13 cellular contexts compared by ENCODE assay signal in genomic region chr5:100584069-100584468, GRCh38. TPM values are rescaled to one million over a fixed set of nuclear protein-coding genes. Genes with fewer than 3 reads are reported as not detected.
A peak's percentile ranks its signal among the peaks of the same experiment; 100 is the strongest.
DNase-seq lines count a peak whose midpoint lies in the region; ATAC-seq and TF ChIP-seq lines count a peak whose summit lies in the region.
"Had no signal": no experiment of that assay in that cellular context is flagged by ENCODE, and none has a peak within 500 bp of the region (broad histone marks: within the 10 kb centered on the region; RNA-seq: fewer than 3 reads in every experiment).

No MANE protein-coding gene starts in this region.

- in situ Hi-C loops in brain microvascular endothelial cell (cut with HindIII; ENCODE audit: low pct_ligation_motif_present, low sequenced_read_pairs) = no loop called here

- H2BK120ac ChIP-seq in mesendoderm (ENCODE audit: low read depth, low read length) = no peak overlapping the region

- no peak overlapping the region for H4K5ac ChIP-seq in mesendoderm (ENCODE audit: low read length)

- H3K27ac ChIP-seq in BLaER1 treated with 17β-estradiol and CSF1 and Interleukin-3, amounts not matched to agents 10 nM and 100 nM = no peak overlapping the region
- no peak overlapping the region for H3K27ac ChIP-seq in brain microvascular endothelial cell
- no peak overlapping the region for H3K27ac ChIP-seq in mesendoderm (ENCODE audit: low read depth, low read length)
- H3K27ac ChIP-seq: A549, neural progenitor cell, thyroid gland had no signal

- H2AK5ac ChIP-seq in mesendoderm (ENCODE audit: low read length) = no peak overlapping the region

- TF ChIP-seq CTCF in brain microvascular endothelial cell (IDR thresholded peaks at IDR 0.05; ENCODE audit: low read depth, low read length, missing control alignments) = no peak

- DNase-seq in NCI-H1417 (lab: John Stamatoyannopoulos, UW) = no peak
- DNase-seq in brain microvascular endothelial cell = no peak
- no peak for DNase-seq in mesendoderm
- DNase-seq in NCI-H345 (lab: John Stamatoyannopoulos, UW) = no peak
- DNase-seq: kidney; stimulated activated CD4-positive, alpha-beta T cell treated with anti-CD3 and anti-CD28 coated beads, Interleukin-4, amount 100 ng/mL, for 24 hours; thyroid gland had no signal

- H3K36me3 ChIP-seq in BLaER1 treated with 17β-estradiol and CSF1 and Interleukin-3, amounts not matched to agents 10 nM and 100 nM = peaks cover 0 to 30% (median 4%) of the 10 kb centered on the region in 11 experiments; a peak in 7 of 22 replicates
- H3K36me3 ChIP-seq in brain microvascular endothelial cell (replicated peaks) = no peaks in the 10 kb centered on the region
- no peaks in the 10 kb centered on the region for H3K36me3 ChIP-seq in mesendoderm (ENCODE audit: control insufficient read depth, insufficient read depth, low read length)
- H3K36me3 ChIP-seq: neural progenitor cell, thyroid gland had no signal

- no peaks in the 10 kb centered on the region for H3K79me2 ChIP-seq in mesendoderm (ENCODE audit: control insufficient read depth, insufficient read depth, low read length)

- peaks cover 0 to 12% (median 3%) of the 10 kb centered on the region in 10 experiments; a peak in 6 of 20 replicates for H3K4me1 ChIP-seq in BLaER1 treated with 17β-estradiol and CSF1 and Interleukin-3, amounts not matched to agents 10 nM and 100 nM
- no peaks in the 10 kb centered on the region for H3K4me1 ChIP-seq in mesendoderm (ENCODE audit: control insufficient read depth, low read depth, low read length)
- H3K4me1 ChIP-seq: A549, neural progenitor cell had no signal

- H3K27me3 ChIP-seq in BLaER1 treated with 17β-estradiol and CSF1 and Interleukin-3, amounts not matched to agents 10 nM and 100 nM = no peaks in the 10 kb centered on the region
- H3K27me3 ChIP-seq in brain microvascular endothelial cell (replicated peaks) = no peaks in the 10 kb centered on the region
- no peaks in the 10 kb centered on the region for H3K27me3 ChIP-seq in mesendoderm (ENCODE audit: insufficient read depth, low read length, poor library complexity)
- H3K27me3 ChIP-seq: neural progenitor cell, thyroid gland had no signal

- H2BK15ac ChIP-seq in mesendoderm (replicated peaks; ENCODE audit: low read depth) = no peak overlapping the region

- no CpG with 5 or more reads among the region's 1 CpG for WGBS in mesendoderm (ENCODE audit: extremely low coverage, insufficient coverage, low lambda C conversion rate)

- H3K4me2 ChIP-seq in BLaER1 treated with 17β-estradiol and CSF1 and Interleukin-3, amounts not matched to agents 10 nM and 100 nM = peak overlapping the region in 6 of 11 experiments; percentile 6 to 41 (median 10); a peak in 8 of 22 replicates
- H3K4me2 ChIP-seq in mesendoderm (ENCODE audit: low read length) = no peak overlapping the region
- H3K4me2 ChIP-seq: A549, neural progenitor cell had no signal

- no peak overlapping the region for H3K4ac ChIP-seq in mesendoderm (ENCODE audit: low read depth, low read length)

- H3K56ac ChIP-seq in mesendoderm (ENCODE audit: low read length) = no peak overlapping the region

- H3K18ac ChIP-seq in mesendoderm (ENCODE audit: low read length) = no peak overlapping the region

- no peak overlapping the region for H4K8ac ChIP-seq in mesendoderm (ENCODE audit: low read depth, low read length)

- H3K23ac ChIP-seq in mesendoderm (ENCODE audit: low read length) = no peak overlapping the region

- no peaks in the 10 kb centered on the region for H3K9me3 ChIP-seq in BLaER1 treated with 17β-estradiol and CSF1 and Interleukin-3, amounts not matched to agents 10 nM and 100 nM (replicated peaks in 1 of 11)
- H3K9me3 ChIP-seq: A549, thyroid gland had no signal

- H3K79me1 ChIP-seq in mesendoderm (ENCODE audit: low read length) = no peaks in the 10 kb centered on the region

- ATAC-seq in GM19043 (IDR thresholded peaks at IDR 0.05; ENCODE audit: low read depth, unreplicated experiment) = peak; percentile 98
- peak; percentile 98 for ATAC-seq in HG02610 (IDR thresholded peaks at IDR 0.05; ENCODE audit: unreplicated experiment)
- ATAC-seq in HG03378 (IDR thresholded peaks at IDR 0.05; ENCODE audit: unreplicated experiment) = peak; percentile 89
- ATAC-seq: A549 had no signal

- H2BK5ac ChIP-seq in mesendoderm (ENCODE audit: low read length) = no peak overlapping the region

- H3K4me3 ChIP-seq in BLaER1 treated with 17β-estradiol and CSF1 and Interleukin-3, amounts not matched to agents 10 nM and 100 nM = no peak overlapping the region
- no peak overlapping the region for H3K4me3 ChIP-seq in brain microvascular endothelial cell (ENCODE audit: low read depth, low read length)
- H3K4me3 ChIP-seq in mesendoderm (ENCODE audit: low read length) = no peak overlapping the region
- H3K4me3 ChIP-seq: A549, neural progenitor cell, thyroid gland had no signal

- H3K9ac ChIP-seq in BLaER1 treated with 17β-estradiol and CSF1 and Interleukin-3, amounts not matched to agents 10 nM and 100 nM = no peak overlapping the region
- H3K9ac ChIP-seq in mesendoderm (ENCODE audit: low read length) = no peak overlapping the region
- H3K9ac ChIP-seq: neural progenitor cell had no signal

- no peaks in the 10 kb centered on the region for H4K20me1 ChIP-seq in BLaER1 treated with 17β-estradiol and CSF1 and Interleukin-3, amounts not matched to agents 10 nM and 100 nM

RNA-seq across cellular contexts. Expression of gene FAM174A, which starts 48.9 kb away (rescaled TPM):
- polyA plus RNA-seq in mesendoderm (2013, experiment 1 of 2) = 5.2 TPM
- polyA plus RNA-seq in mesendoderm (2013, experiment 2 of 2) = 4.8 TPM
